Comparison of ENCODE assay signal across 15 cellular contexts in genomic region chr16:1997591-1998359, GRCh38. TPM values are rescaled to one million over a fixed set of nuclear protein-coding genes. Genes with fewer than 3 reads are reported as not detected.
DNase-seq lines count a peak whose midpoint lies in the region; ATAC-seq and TF ChIP-seq lines count a peak whose summit lies in the region.
"Had no signal": no experiment of that assay in that cellular context is flagged by ENCODE, and none has a peak within 500 bp of the region (broad histone marks: within the 10 kb centered on the region; RNA-seq: fewer than 3 reads in every experiment).

No MANE protein-coding gene starts in this region.

- POLR2A ChIA-PET in AG04450 (lab: Yijun Ruan, JAX) (interaction anchor here (1.1 to 1.2 kb wide), 2 partner anchors 14 to 158 kb away, joined by 3 to 4 read pairs; partner anchors contain the start of genes GFER and TRAF7), OCI-LY7 (lab: Charles Lee) (no interaction called here)

- DNase-seq in AG04450 (ENCODE audit: low read depth, low spot score) (no peak), OCI-LY7 (ENCODE audit: low spot score) (no peak), fibroblast of lung (ENCODE audit: low read depth in 2 of 2) (peak in 1 of 2 donors; percentile 89), NCI-H2107 treated with DMSO at 0.1 percent for 48 hours (lab: John Stamatoyannopoulos, UW; ENCODE audit: unreplicated experiment) (no peak), T-helper 17 cell (no peak)
- DNase-seq: activated CD4-positive, CD25-positive, alpha-beta regulatory T cell; BE2C; DMS79 treated with DMSO at 0.1 percent for 48 hours; NCI-H2081 treated with DMSO at 0.1 percent for 48 hours; nucleus accumbens; stimulated activated CD4-positive, alpha-beta T cell treated with anti-CD3 and anti-CD28 coated beads, Interleukin-15, amount 100 ng/mL, for 24 hours; SW 1271 had no signal

- no peak overlapping the region for H3K4me3 Mint-ChIP-seq in T-helper 17 cell
- H3K4me3 Mint-ChIP-seq: memory B cell had no signal

- TF ChIP-seq CTCF in AG04450 (IDR thresholded peaks at IDR 0.05; ENCODE audit: low read depth, low read length) (no peak), OCI-LY7 (conservative IDR thresholded peaks at IDR 0.05; ENCODE audit: low read length) (no peak), fibroblast of lung (conservative IDR thresholded peaks at IDR 0.05 in 1 of 2, IDR thresholded peaks at IDR 0.05 in 1 of 2; ENCODE audit: low read depth in 1 of 2, low read length in 2 of 2) (no peak)

- no peaks in the 10 kb centered on the region for H3K27me3 Mint-ChIP-seq in T-helper 17 cell
- H3K27me3 Mint-ChIP-seq: memory B cell had no signal

- peaks cover 4% of the 10 kb centered on the region; the same call in 1 of the 2 replicates for H3K9me3 ChIP-seq in AG04450 (ENCODE audit: control insufficient read depth, insufficient read depth, low read length)
- H3K9me3 ChIP-seq in OCI-LY7 (ENCODE audit: low read length), result no peaks in the 10 kb centered on the region
- H3K9me3 ChIP-seq in fibroblast of lung (ENCODE audit: control insufficient read depth, insufficient read depth, low read depth, low read length), result no peaks in the 10 kb centered on the region
- H3K9me3 ChIP-seq in T-helper 17 cell (ENCODE audit: control insufficient read depth, low read length, poor library complexity, severe bottlenecking), result no peaks in the 10 kb centered on the region

- ATAC-seq in GM18867 (IDR thresholded peaks at IDR 0.05; ENCODE audit: unreplicated experiment), result no peak
- no peak for ATAC-seq in T-helper 17 cell

- H3K4me1 ChIP-seq in OCI-LY7 (ENCODE audit: insufficient read depth, low read length, poor library complexity, severe bottlenecking) (peaks cover 14% of the 10 kb centered on the region), fibroblast of lung (ENCODE audit: control insufficient read depth, extremely low read depth, insufficient read depth, low read length) (peaks cover 8% of the 10 kb centered on the region)
- H3K4me1 ChIP-seq: BE2C had no signal

- H4K20me1 ChIP-seq in OCI-LY7 (ENCODE audit: insufficient read depth, low read length) (no peaks in the 10 kb centered on the region), fibroblast of lung (ENCODE audit: control insufficient read depth, extremely low read depth, insufficient read depth, low read length) (no peaks in the 10 kb centered on the region)

- no peak overlapping the region for H3K9ac ChIP-seq in fibroblast of lung (ENCODE audit: insufficient read depth, low read length)

- no peaks in the 10 kb centered on the region for H3K27me3 ChIP-seq in AG04450 (ENCODE audit: control insufficient read depth, insufficient read depth, low read length)
- no peaks in the 10 kb centered on the region for H3K27me3 ChIP-seq in fibroblast of lung (ENCODE audit: control insufficient read depth, insufficient read depth, low read length)
- H3K27me3 ChIP-seq: BE2C had no signal

- CTCF ChIA-PET in AG04450 (lab: Charles Lee) (interaction anchor here (0.5 to 1.0 kb wide), 4 partner anchors 25 to 148 kb away, joined by 3 to 5 read pairs (median 4); no protein-coding TSS in a partner anchor), OCI-LY7 (lab: Charles Lee; ENCODE audit: unreplicated experiment) (no interaction called here)

- H2AFZ ChIP-seq in OCI-LY7 (ENCODE audit: low read length) (no peak overlapping the region), fibroblast of lung (ENCODE audit: low read length) (no peak overlapping the region)

- H3K4me3 ChIP-seq in AG04450 (ENCODE audit: low read depth, low read length), result no peak overlapping the region
- no peak overlapping the region for H3K4me3 ChIP-seq in OCI-LY7 (ENCODE audit: low read depth, low read length, poor library complexity, severe bottlenecking)
- H3K4me3 ChIP-seq in fibroblast of lung (replicated peaks in 1 of 4; ENCODE audit: control extremely low read depth in 1 of 4, insufficient read depth in 1 of 4, low read depth in 3 of 4, low read length in 4 of 4), result no peak overlapping the region

- H3K79me2 ChIP-seq in OCI-LY7 (ENCODE audit: insufficient read depth, low read depth, low read length), result no peaks in the 10 kb centered on the region
- peaks cover 4% of the 10 kb centered on the region for H3K79me2 ChIP-seq in fibroblast of lung (ENCODE audit: control insufficient read depth, insufficient read depth, low read length)

- H3K4me2 ChIP-seq in OCI-LY7 (ENCODE audit: low read length) (no peak overlapping the region), fibroblast of lung (ENCODE audit: extremely low read depth, insufficient read depth, low read length) (no peak overlapping the region)

- H3K27ac ChIP-seq in AG04450 (ENCODE audit: low read depth, low read length) (peak overlapping the region; percentile 57), OCI-LY7 (ENCODE audit: low read depth, low read length, poor library complexity, severe bottlenecking) (no peak overlapping the region), fibroblast of lung (ENCODE audit: insufficient read depth, low read length) (peak overlapping the region; percentile 57)

- no peak overlapping the region for H3K27ac Mint-ChIP-seq in T-helper 17 cell
- H3K27ac Mint-ChIP-seq: memory B cell had no signal

- H3K36me3 ChIP-seq in OCI-LY7 (ENCODE audit: insufficient read depth, low read length) (peaks cover 74% of the 10 kb centered on the region), fibroblast of lung (ENCODE audit: control insufficient read depth, insufficient read depth, low read length) (peaks cover 36% of the 10 kb centered on the region)

- peaks cover 5% of the 10 kb centered on the region for H3K4me1 Mint-ChIP-seq in T-helper 17 cell

- H3K9me2 ChIP-seq in OCI-LY7 (ENCODE audit: insufficient read depth, low read length), result no peaks in the 10 kb centered on the region

- no peaks in the 10 kb centered on the region for H3K36me3 Mint-ChIP-seq in T-helper 17 cell (ENCODE audit: low read depth)

- intact Hi-C loops in OCI-LY7 (cut with micrococcal nuclease; ENCODE audit: unreplicated experiment), result no loop called here

- BruUV-seq in OCI-LY7 (replicated peaks; lab: Mats Ljungman, UMichigan), result TSS peak; percentile 64

RNA-seq across cellular contexts. Expression of gene SYNGR3, which starts 8.0 kb away (rescaled TPM):
- polyA plus RNA-seq in AG04450 (2011; rRNA removed) (1.8 and 2.3 TPM in 2 replicates), fibroblast of lung (1.8 and 6.0 TPM in 2 replicates)
- 2.3 and 2.6 TPM in 2 replicates for polyA minus RNA-seq in AG04450 (2011; rRNA and poly(A)+ RNA removed)
- total RNA-seq in OCI-LY7 (2014; rRNA removed; shearing (Covaris generic)), result 9.0 and 11.1 TPM in 2 replicates
- total RNA-seq in OCI-LY7 (2022) (10.3 and 12.0 TPM in 2 replicates), fibroblast of lung (1.5 and 1.8 TPM in 2 replicates), T-helper 17 cell (1 to 10 TPM; 7.3 to 8.1 TPM)
- 3.8 and 9.7 TPM in 2 replicates for polyA plus RNA-seq in fibroblast of lung (2012)
- polyA minus RNA-seq in fibroblast of lung (ENCODE audit: low replicate concordance), result 0.79 and 13.0 TPM in 2 replicates

RNA-seq across cellular contexts. Expression of gene ZNF598, which starts 11.8 kb away (rescaled TPM):
- polyA plus RNA-seq in AG04450 (2011; rRNA removed), result 8.2 and 10.7 TPM in 2 replicates
- 7.2 and 7.8 TPM in 2 replicates for polyA minus RNA-seq in AG04450 (2011; rRNA and poly(A)+ RNA removed)
- 26.3 and 37.2 TPM in 2 replicates for total RNA-seq in OCI-LY7 (2014; rRNA removed; shearing (Covaris generic))
- total RNA-seq in OCI-LY7 (2022), result 80.4 and 83.8 TPM in 2 replicates
- total RNA-seq in fibroblast of lung, result 10.8 and 18.8 TPM in 2 replicates
- polyA plus RNA-seq in fibroblast of lung, result 11.6 and 18.7 TPM in 2 replicates
- polyA plus RNA-seq in fibroblast of lung (2012), result 19.6 and 29.9 TPM in 2 replicates
- polyA minus RNA-seq in fibroblast of lung (ENCODE audit: low replicate concordance), result 14.7 and 15.9 TPM in 2 replicates
- total RNA-seq in T-helper 17 cell, result 10 to 100 TPM; 45.2 to 46.7 TPM

RNA-seq across cellular contexts. Expression of gene GFER, which starts 13.8 kb away (rescaled TPM):
- polyA plus RNA-seq in AG04450 (2011; rRNA removed) (15.8 and 19.5 TPM in 2 replicates), fibroblast of lung (7.5 and 12.5 TPM in 2 replicates)
- 8.3 and 10.6 TPM in 2 replicates for polyA minus RNA-seq in AG04450 (2011; rRNA and poly(A)+ RNA removed)
- total RNA-seq in OCI-LY7 (2014; rRNA removed; shearing (Covaris generic)), result 25.1 and 32.3 TPM in 2 replicates
- total RNA-seq in OCI-LY7 (2022) (31.1 and 40.2 TPM in 2 replicates), fibroblast of lung (13.1 and 13.2 TPM in 2 replicates), T-helper 17 cell (10 to 100 TPM; 16.2 to 22.1 TPM)
- polyA plus RNA-seq in fibroblast of lung (2012), result 28.9 and 58.5 TPM in 2 replicates
- 9.3 and 10.5 TPM in 2 replicates for polyA minus RNA-seq in fibroblast of lung (ENCODE audit: low replicate concordance)

RNA-seq across cellular contexts. Expression of gene NOXO1, which starts 16.5 kb away (rescaled TPM):
- polyA plus RNA-seq in AG04450 (2011; rRNA removed), result not detected in 2 replicates
- polyA minus RNA-seq in AG04450 (2011; rRNA and poly(A)+ RNA removed), result not detected in 2 replicates
- 0.22 and 2.1 TPM in 2 replicates for total RNA-seq in OCI-LY7 (2014; rRNA removed; shearing (Covaris generic))
- total RNA-seq in OCI-LY7 (2022), result 0.30 and 0.59 TPM in 2 replicates
- total RNA-seq in fibroblast of lung, result under 0.01 TPM in 1 of 2 replicates, not detected in the other
- 0.03 TPM in 2 replicates for polyA plus RNA-seq in fibroblast of lung
- 0.12 TPM in 1 of 2 replicates, not detected in the other for polyA plus RNA-seq in fibroblast of lung (2012)
- polyA minus RNA-seq in fibroblast of lung (ENCODE audit: low replicate concordance), result not detected in 2 replicates
- under 1 TPM; 0.40 to 0.78 TPM for total RNA-seq in T-helper 17 cell

RNA-seq across cellular contexts. Expression of gene NPW, which starts 21.8 kb away (rescaled TPM):
- polyA plus RNA-seq in AG04450 (2011; rRNA removed) (0.66 and 0.94 TPM in 2 replicates), fibroblast of lung (0.06 and 0.20 TPM in 2 replicates)
- not detected in 2 replicates for polyA minus RNA-seq in AG04450 (2011; rRNA and poly(A)+ RNA removed)
- 0.85 and 0.88 TPM in 2 replicates for total RNA-seq in OCI-LY7 (2014; rRNA removed; shearing (Covaris generic))
- total RNA-seq in OCI-LY7 (2022) (1.3 and 3.7 TPM in 2 replicates), fibroblast of lung (0.26 and 0.99 TPM in 2 replicates), T-helper 17 cell (1 to 10 TPM in 1 of 2 donors, not detected in 1; 2.0 TPM)
- polyA plus RNA-seq in fibroblast of lung (2012), result 0.58 and 1.3 TPM in 2 replicates
- polyA minus RNA-seq in fibroblast of lung (ENCODE audit: low replicate concordance), result not detected in 2 replicates
- total RNA-seq: bronchial epithelial cell had no signal
